Comparison of ENCODE assay signal across 12 cellular contexts in genomic region chr5:14405267-14405666, GRCh38.
DNase-seq lines count a peak whose midpoint lies in the region; ATAC-seq and TF ChIP-seq lines count a peak whose summit lies in the region.
"Had no signal": no experiment of that assay in that cellular context is flagged by ENCODE, and none has a peak within 500 bp of the region (broad histone marks: within the 10 kb centered on the region; RNA-seq: fewer than 3 reads in every experiment).

No MANE protein-coding gene starts in this region.

- in situ Hi-C loops in astrocyte of the spinal cord (cut with HindIII; ENCODE audit: low sequenced_read_pairs), result no loop called here

- peaks cover 22% of the 10 kb centered on the region for H3K36me3 ChIP-seq in BE2C

- peak; percentile 67 for ATAC-seq in left colon
- no peak for ATAC-seq in GM21825 (IDR thresholded peaks at IDR 0.05; ENCODE audit: unreplicated experiment)
- no peak for ATAC-seq in GM21786 (IDR thresholded peaks at IDR 0.05; ENCODE audit: unreplicated experiment)
- ATAC-seq: left ventricle myocardium superior had no signal

- DNase-seq in BE2C (no peak), HFF-Myc (ENCODE audit: extremely low read depth, low read depth) (no peak), astrocyte of the spinal cord (ENCODE audit: low read depth, low spot score) (no peak), left colon (peak; percentile 23 to 37), H4 (ENCODE audit: low spot score) (no peak), dedifferentiated amniotic fluid mesenchymal stem cell (ENCODE audit: extremely low spot score) (no peak)
- DNase-seq: left ventricle myocardium superior, MG63, NCI-H526 treated with DMSO at 0.1 percent for 48 hours, T1000 had no signal

- intact Hi-C loops in left colon (cut with DNase I, micrococcal nuclease), result loop anchor here in 1 of 2 donors (10.0 kb wide), 1 partner anchor 50 kb away; no protein-coding TSS in a partner anchor

- peaks cover 68% of the 10 kb centered on the region for H3K4me1 ChIP-seq in BE2C

- TF ChIP-seq CTCF in BE2C (IDR thresholded peaks at IDR 0.05; ENCODE audit: low read depth, low read length) (peak; percentile 66), HFF-Myc (IDR thresholded peaks at IDR 0.05; ENCODE audit: low read depth, low read length, missing control alignments) (peak; percentile 44), astrocyte of the spinal cord (IDR thresholded peaks at IDR 0.05; ENCODE audit: low read depth, low read length) (peak; percentile 54)

- H3K27me3 ChIP-seq in BE2C, result no peaks in the 10 kb centered on the region
- H3K27me3 ChIP-seq: MG63 had no signal

- H3K4me3 ChIP-seq in BE2C (ENCODE audit: low read depth, low read length) (no peak overlapping the region), HFF-Myc (replicated peaks; ENCODE audit: low read depth, low read length) (no peak overlapping the region), astrocyte of the spinal cord (ENCODE audit: low read depth, low read length) (no peak overlapping the region)
- H3K4me3 ChIP-seq: MG63 had no signal

- no peaks in the 10 kb centered on the region for H3K9me3 ChIP-seq in BE2C
- H3K9me3 ChIP-seq: MG63 had no signal

Comparison
In these comparisons a context has a peak if more than half of its experiments do, and no peak if none do; other contexts are left out.
1. DNase-seq: peak in left colon (2 of 2); none in BE2C (single experiment), HFF-Myc (single experiment), astrocyte of the spinal cord (single experiment), H4 (single experiment) and dedifferentiated amniotic fluid mesenchymal stem cell (single experiment).
2. Peak in every context shown above with its lines, with median percentiles within 50 percentile points of each other: CTCF ChIP-seq.